In genomic region chr15:78157203-78157602, GRCh38 we compare ENCODE assay signal across 25 cellular contexts.
"Had no signal": no experiment of that assay in that cellular context is flagged by ENCODE, and none has a peak within 500 bp of the region (broad histone marks: within the 10 kb centered on the region; RNA-seq: fewer than 3 reads in every experiment).

No MANE protein-coding gene starts in this region.

- H3K4me3 Mint-ChIP-seq: activated naive CD8-positive, alpha-beta T cell treated with anti-CD3 and anti-CD28 coated beads, Interleukin-2, amount 10 ng/mL, durations not matched to agents 7 days and 5 days; effector memory CD8-positive, alpha-beta T cell; nephron had no signal

- H3K27ac Mint-ChIP-seq: activated naive CD8-positive, alpha-beta T cell treated with anti-CD3 and anti-CD28 coated beads, Interleukin-2, amount 10 ng/mL, durations not matched to agents 7 days and 5 days; effector memory CD8-positive, alpha-beta T cell; nephron had no signal

- H3K4me1 ChIP-seq: right lobe of liver had no signal

- H3K27me3 ChIP-seq: brain microvascular endothelial cell, gastroesophageal sphincter, hepatocyte, right lobe of liver, upper lobe of left lung, vagina had no signal

- H3K27ac ChIP-seq: brain microvascular endothelial cell, gastroesophageal sphincter, hepatocyte, right lobe of liver, upper lobe of left lung, VCaP had no signal

- DNase-seq: activated CD4-positive, alpha-beta T cell treated with anti-CD3 and anti-CD28 coated beads for 48 hours; activated CD4-positive, alpha-beta T cell treated with anti-CD3 and anti-CD28 coated beads, Interleukin-2, amount 50 U/mL, for 48 hours; activated CD8-positive, alpha-beta memory T cell treated with anti-CD3 and anti-CD28 coated beads for 24 hours; activated CD8-positive, alpha-beta memory T cell treated with anti-CD3 and anti-CD28 coated beads, Interleukin-2, amount 50 U/mL, for 4 hours; activated effector memory CD4-positive, alpha-beta T cell treated with Interleukin-2 at 50 U/mL for 16 hours; activated naive CD4-positive, alpha-beta T cell treated with Interleukin-2 at 50 U/mL for 16 hours; activated naive CD8-positive, alpha-beta T cell treated with anti-CD3 and anti-CD28 coated beads, Interleukin-2, amount 10 ng/mL, durations not matched to agents 7 days and 5 days; brain microvascular endothelial cell; caudate nucleus; cortex of kidney; effector memory CD8-positive, alpha-beta T cell; islet precursor cell; left ventricle myocardium superior; right lobe of liver; stimulated activated CD4-positive, alpha-beta T cell treated with anti-CD3 and anti-CD28 coated beads, Interleukin-4, amount 100 ng/mL, for 1 hour; stimulated activated naive CD8-positive, alpha-beta T cell treated with anti-CD3 and anti-CD28 coated beads, Interleukin-15, Interleukin-2, amounts not matched to agents 100 U/mL and 50 U/mL, for 24 hours; T-helper 9 cell; upper lobe of left lung had no signal

- H3K9me3 ChIP-seq: gastroesophageal sphincter, right lobe of liver, thoracic aorta, upper lobe of left lung, vagina had no signal

- H3K4me3 ChIP-seq: gastroesophageal sphincter, hepatocyte, right lobe of liver, thoracic aorta, upper lobe of left lung, vagina had no signal

- H3K27me3 Mint-ChIP-seq: activated naive CD8-positive, alpha-beta T cell treated with anti-CD3 and anti-CD28 coated beads, Interleukin-2, amount 10 ng/mL, durations not matched to agents 7 days and 5 days; effector memory CD8-positive, alpha-beta T cell had no signal

- H3K9me3 Mint-ChIP-seq: activated naive CD8-positive, alpha-beta T cell treated with anti-CD3 and anti-CD28 coated beads, Interleukin-2, amount 10 ng/mL, durations not matched to agents 7 days and 5 days; effector memory CD8-positive, alpha-beta T cell; nephron had no signal

- ATAC-seq: activated CD4-positive, CD25-positive, alpha-beta regulatory T cell treated with anti-CD3 and anti-CD28 coated beads, Interleukin-2, amount 50 U/mL, for 24 hours; effector memory CD8-positive, alpha-beta T cell; gastroesophageal sphincter; left ventricle myocardium superior; right lobe of liver; stimulated activated naive CD8-positive, alpha-beta T cell treated with anti-CD3 and anti-CD28 coated beads, Interleukin-15, Interleukin-2, amounts not matched to agents 100 U/mL and 50 U/mL, for 24 hours had no signal

- H3K4me1 Mint-ChIP-seq: nephron had no signal
